ENCODE assay signal across 17 cellular contexts in the genomic region with DNA sequence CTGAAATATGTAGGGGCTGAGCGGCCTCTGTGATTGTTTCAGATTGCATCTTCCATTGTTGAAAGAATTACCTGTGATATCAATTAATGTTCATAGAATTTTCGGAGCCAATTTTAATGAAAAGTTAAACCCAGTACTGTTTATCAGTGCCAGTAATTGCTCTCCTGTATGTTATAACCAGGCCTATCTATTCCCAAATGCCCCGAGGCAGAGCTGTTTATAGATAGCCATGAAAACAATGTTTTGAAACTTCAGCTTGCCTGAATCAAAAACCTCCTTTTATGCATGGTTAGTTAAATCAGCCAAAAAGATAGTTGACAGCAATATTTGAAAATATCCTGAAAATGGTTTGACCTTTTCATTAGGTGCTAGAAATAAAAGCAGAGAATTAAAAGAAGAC.
"Had no signal": no experiment of that assay in that cellular context is flagged by ENCODE, and none has a peak within 500 bp of the region (broad histone marks: within the 10 kb centered on the region; RNA-seq: fewer than 3 reads in every experiment).

No MANE protein-coding gene starts in this region.

- H3K27me3 Mint-ChIP-seq: activated CD4-positive, alpha-beta memory T cell treated with anti-CD3 and anti-CD28 coated beads for 36 hours; activated naive CD8-positive, alpha-beta T cell treated with anti-CD3 and anti-CD28 coated beads for 36 hours; natural killer cell treated with Interleukin-12 subunit alpha and Interleukin-12 subunit beta and Interleukin-15 and Interleukin-18, amount 100 ng/mL, for 72 hours had no signal

- H3K4me1 ChIP-seq: breast epithelium, esophagus squamous epithelium, upper lobe of left lung had no signal

- H3K27me3 ChIP-seq: breast epithelium, esophagus squamous epithelium, sigmoid colon, upper lobe of left lung had no signal

- H3K4me1 Mint-ChIP-seq: activated naive CD8-positive, alpha-beta T cell treated with anti-CD3 and anti-CD28 coated beads for 36 hours; immature natural killer cell had no signal

- H3K27ac ChIP-seq: breast epithelium, esophagus squamous epithelium, upper lobe of left lung had no signal

- H3K36me3 ChIP-seq: breast epithelium, esophagus squamous epithelium, sigmoid colon, upper lobe of left lung had no signal

- H3K4me3 Mint-ChIP-seq: activated CD4-positive, alpha-beta memory T cell treated with anti-CD3 and anti-CD28 coated beads for 36 hours; activated naive CD8-positive, alpha-beta T cell treated with anti-CD3 and anti-CD28 coated beads for 36 hours; activated T-cell treated with anti-CD3 and anti-CD28 coated beads, Interleukin-2, amount 50 U/mL, for 4 hours; immature natural killer cell; natural killer cell treated with Interleukin-12 subunit alpha and Interleukin-12 subunit beta and Interleukin-15 and Interleukin-18, amount 100 ng/mL, for 72 hours had no signal

- DNase-seq: activated CD4-positive, alpha-beta memory T cell treated with anti-CD3 and anti-CD28 coated beads for 36 hours; activated gamma-delta T cell; activated naive CD8-positive, alpha-beta T cell treated with anti-CD3 and anti-CD28 coated beads for 36 hours; activated T-cell treated with anti-CD3 and anti-CD28 coated beads, Interleukin-2, amount 50 U/mL, for 4 hours; esophagus squamous epithelium; foreskin fibroblast; glutamatergic neuron; immature natural killer cell; sigmoid colon; stimulated activated CD4-positive, alpha-beta T cell treated with anti-CD3 and anti-CD28 coated beads, Interleukin-4, amount 100 ng/mL, for 1 hour; stimulated activated CD8-positive, alpha-beta memory T cell treated with anti-CD3 and anti-CD28 coated beads, Interleukin-4, amount 100 ng/mL, for 48 hours; stimulated activated naive CD8-positive, alpha-beta T cell treated with anti-CD3 and anti-CD28 coated beads, Interleukin-15, Interleukin-2, amounts not matched to agents 100 U/mL and 50 U/mL, for 24 hours; T-helper 9 cell; upper lobe of left lung had no signal

- H3K27ac Mint-ChIP-seq: activated CD4-positive, alpha-beta memory T cell treated with anti-CD3 and anti-CD28 coated beads for 36 hours; activated naive CD8-positive, alpha-beta T cell treated with anti-CD3 and anti-CD28 coated beads for 36 hours; immature natural killer cell; natural killer cell treated with Interleukin-12 subunit alpha and Interleukin-12 subunit beta and Interleukin-15 and Interleukin-18, amount 100 ng/mL, for 72 hours had no signal

- H3K36me3 Mint-ChIP-seq: activated CD4-positive, alpha-beta memory T cell treated with anti-CD3 and anti-CD28 coated beads for 36 hours; activated naive CD8-positive, alpha-beta T cell treated with anti-CD3 and anti-CD28 coated beads for 36 hours; natural killer cell treated with Interleukin-12 subunit alpha and Interleukin-12 subunit beta and Interleukin-15 and Interleukin-18, amount 100 ng/mL, for 72 hours had no signal

- H3K9me3 Mint-ChIP-seq: activated CD4-positive, alpha-beta memory T cell treated with anti-CD3 and anti-CD28 coated beads for 36 hours; activated naive CD8-positive, alpha-beta T cell treated with anti-CD3 and anti-CD28 coated beads for 36 hours; activated T-cell treated with anti-CD3 and anti-CD28 coated beads, Interleukin-2, amount 50 U/mL, for 4 hours; immature natural killer cell; natural killer cell treated with Interleukin-12 subunit alpha and Interleukin-12 subunit beta and Interleukin-15 and Interleukin-18, amount 100 ng/mL, for 72 hours had no signal

- ATAC-seq: activated T-cell treated with anti-CD3 and anti-CD28 coated beads, Interleukin-2, amount 50 U/mL, for 4 hours; natural killer cell treated with Interleukin-12 subunit alpha and Interleukin-12 subunit beta and Interleukin-15 and Interleukin-18, amount 100 ng/mL, for 72 hours; stimulated activated naive CD8-positive, alpha-beta T cell treated with anti-CD3 and anti-CD28 coated beads, Interleukin-15, Interleukin-2, amounts not matched to agents 100 U/mL and 50 U/mL, for 24 hours had no signal

- H3K9me3 ChIP-seq: breast epithelium, esophagus squamous epithelium, sigmoid colon, upper lobe of left lung had no signal

- H3K4me3 ChIP-seq: breast epithelium, esophagus squamous epithelium, lung, sigmoid colon, upper lobe of left lung had no signal
